Comparison of ENCODE assay signal across 14 cellular contexts in the genomic region with DNA sequence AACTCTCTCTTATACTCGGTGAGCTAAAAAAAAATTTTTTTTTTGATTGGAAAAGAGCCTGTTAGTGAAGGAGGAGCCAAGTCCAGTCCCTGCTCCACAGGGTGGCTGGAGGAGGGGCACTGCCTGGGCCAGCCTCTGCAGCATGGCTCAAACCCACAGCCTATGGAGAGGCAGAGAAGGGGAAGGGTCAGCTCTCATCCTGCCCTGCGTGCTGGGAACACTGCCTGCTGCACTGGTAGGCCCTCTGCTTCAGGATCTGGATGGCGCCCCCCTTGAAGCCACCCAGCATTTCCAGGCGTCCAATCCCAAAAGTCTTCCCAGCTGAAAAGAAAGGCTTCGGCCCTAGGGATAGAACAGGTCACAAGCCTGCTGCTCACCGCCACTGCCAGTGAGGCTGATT. TPM values are rescaled to one million over a fixed set of nuclear protein-coding genes. Genes with fewer than 3 reads are reported as not detected.
DNase-seq lines count a peak whose midpoint lies in the region; ATAC-seq, FAIRE-seq and TF ChIP-seq lines count a peak whose summit lies in the region.
"Had no signal": no experiment of that assay in that cellular context is flagged by ENCODE, and none has a peak within 500 bp of the region (broad histone marks: within the 10 kb centered on the region; RNA-seq: fewer than 3 reads in every experiment).

No MANE protein-coding gene starts in this region.

- DNase-seq in IMR-90 (no peak), ecto neural progenitor cell (ENCODE audit: low spot score) (peak; percentile 69), iPS-NIHi11 (ENCODE audit: low spot score) (peak; percentile 80), retina (peak; percentile 67), SIG-M5 (lab: John Stamatoyannopoulos, UW) (no peak), GM12891 (ENCODE audit: insufficient read length, low spot score) (no peak)
- DNase-seq: C1 segment of cervical spinal cord, NCI-H1417 treated with DMSO at 0.1 percent for 48 hours, NCI-H2029 treated with DMSO at 0.1 percent for 48 hours, NCI-H774, PC-3 had no signal

- no peak overlapping the region for H3K9ac ChIP-seq in IMR-90 (ENCODE audit: low read depth, low read length)

- dilution Hi-C loops in IMR-90 (cut with HindIII; ENCODE audit: low sequenced_read_pairs, unreplicated experiment), result no loop called here

- TF ChIP-seq POLR2A in IMR-90 (IDR thresholded peaks at IDR 0.05; ENCODE audit: low read depth, low read length), result no peak
- no peak for TF ChIP-seq POLR2A in GM12891 (IDR thresholded peaks at IDR 0.05; ENCODE audit: low read depth, low read length)

- no peak for TF ChIP-seq CTCF in IMR-90 (conservative IDR thresholded peaks at IDR 0.05; ENCODE audit: low read depth, low read length)

- H2BK15ac ChIP-seq in IMR-90 (ENCODE audit: low read depth, low read length), result no peak overlapping the region

- no peak overlapping the region for H3K27ac ChIP-seq in IMR-90 (ENCODE audit: insufficient read depth, low read length)
- H3K27ac ChIP-seq: SJSA1 had no signal

- no peak for TF ChIP-seq RAD21 in IMR-90 (IDR thresholded peaks at IDR 0.05; ENCODE audit: low read length)

- no peak for ATAC-seq in IMR-90 (ENCODE audit: low read depth)
- no peak for ATAC-seq in GM18861 (IDR thresholded peaks at IDR 0.05; ENCODE audit: unreplicated experiment)
- ATAC-seq: HCT116, PC-3 had no signal

- in situ Hi-C loops in IMR-90 (cut with MboI; ENCODE audit: low sequenced_read_pairs), result no loop called here

- no peaks in the 10 kb centered on the region for H3K9me3 ChIP-seq in IMR-90 (ENCODE audit: control insufficient read depth, insufficient read depth, low read length)
- H3K9me3 ChIP-seq: SJSA1 had no signal

- no peak overlapping the region for H3K4me3 ChIP-seq in IMR-90 (ENCODE audit: insufficient read depth, low read depth, low read length)
- H3K4me3 ChIP-seq: SJSA1 had no signal

- H3K36me3 ChIP-seq in IMR-90 (ENCODE audit: control insufficient read depth, insufficient read depth, low read length), result no peaks in the 10 kb centered on the region
- H3K36me3 ChIP-seq: SJSA1 had no signal

- H2AK5ac ChIP-seq in IMR-90 (ENCODE audit: low read depth, low read length), result no peak overlapping the region

- H2AFZ ChIP-seq in IMR-90 (replicated peaks; ENCODE audit: low read length, poor library complexity), result peak overlapping the region; percentile 23

- no peaks in the 10 kb centered on the region for H3K4me1 ChIP-seq in IMR-90 (ENCODE audit: control insufficient read depth, insufficient read depth, low read length)
- H3K4me1 ChIP-seq: SJSA1 had no signal

- no peaks in the 10 kb centered on the region; the same call in 1 of the 2 replicates for H3K9me1 ChIP-seq in IMR-90 (ENCODE audit: insufficient read depth, low read length)

- peaks cover 43% of the 10 kb centered on the region for H3K27me3 ChIP-seq in IMR-90 (ENCODE audit: control insufficient read depth, insufficient read depth, low read length)
- H3K27me3 ChIP-seq: SJSA1 had no signal

- 70% methylated on average over 2 of the region's 6 CpGs; no CpG with 5 or more reads in 1 of the 2 experiments for WGBS in IMR-90 (ENCODE audit: extremely low coverage in 2 of 2, insufficient read length in 1 of 2), 2 experiments

- no peak overlapping the region for H3K56ac ChIP-seq in IMR-90 (ENCODE audit: extremely low read depth, insufficient read depth, low read length)

- H4K91ac ChIP-seq in IMR-90 (ENCODE audit: insufficient read depth, low read depth, low read length), result no peak overlapping the region

- no peak overlapping the region for H3K23ac ChIP-seq in IMR-90 (ENCODE audit: low read depth, low read length)

- H3K4me2 ChIP-seq in IMR-90 (ENCODE audit: low read depth, low read length), result no peak overlapping the region

- no peak overlapping the region for H3K18ac ChIP-seq in IMR-90 (ENCODE audit: low read depth, low read length)

- CTCF ChIA-PET in IMR-90 (lab: Yijun Ruan, JAX), result no interaction called here

- no peak overlapping the region for H3K14ac ChIP-seq in IMR-90 (replicated peaks; ENCODE audit: low read depth, low read length)

- BruUV-seq in IMR-90 (replicated peaks; lab: Mats Ljungman, UMichigan), result no TSS peak

- no peak overlapping the region for H2BK20ac ChIP-seq in IMR-90 (ENCODE audit: low read depth, low read length)

- H4K20me1 ChIP-seq in IMR-90 (ENCODE audit: insufficient read depth, low read length), result no peaks in the 10 kb centered on the region

- no peak for FAIRE-seq in GM12891 (lab: Jason Lieb, UNC)

- POLR2A ChIA-PET in IMR-90 (lab: Charles Lee; ENCODE audit: unreplicated experiment), result interaction anchor here (0.7 kb wide), 1 partner anchor 23 kb away, joined by 4 read pairs; no protein-coding TSS in a partner anchor

- intact Hi-C loops in IMR-90 (cut with micrococcal nuclease), result no loop called here

- no peak overlapping the region for H2BK120ac ChIP-seq in IMR-90 (ENCODE audit: low read depth, low read length)

- H4K8ac ChIP-seq in IMR-90 (ENCODE audit: low read depth in 2 of 2, low read length in 2 of 2), result no peak overlapping the region

- H3K79me1 ChIP-seq in IMR-90 (ENCODE audit: low read depth in 1 of 2, low read length in 2 of 2), result no peaks in the 10 kb centered on the region

- no peak overlapping the region for H2BK5ac ChIP-seq in IMR-90 (ENCODE audit: low read depth, low read length, poor library complexity, severe bottlenecking)

- no peak overlapping the region for H3K4ac ChIP-seq in IMR-90 (ENCODE audit: low read depth, low read length)

- no peak overlapping the region for H4K5ac ChIP-seq in IMR-90 (ENCODE audit: low read depth, low read length)

- no peak overlapping the region for H2AK9ac ChIP-seq in IMR-90 (replicated peaks; ENCODE audit: low read depth, low read length, poor library complexity)

TF ChIP-seq in IMR-90, 13 proteins besides CTCF, POLR2A, EP300 and RAD21 (continues in another document):
- TF ChIP-seq, protein P1, sequence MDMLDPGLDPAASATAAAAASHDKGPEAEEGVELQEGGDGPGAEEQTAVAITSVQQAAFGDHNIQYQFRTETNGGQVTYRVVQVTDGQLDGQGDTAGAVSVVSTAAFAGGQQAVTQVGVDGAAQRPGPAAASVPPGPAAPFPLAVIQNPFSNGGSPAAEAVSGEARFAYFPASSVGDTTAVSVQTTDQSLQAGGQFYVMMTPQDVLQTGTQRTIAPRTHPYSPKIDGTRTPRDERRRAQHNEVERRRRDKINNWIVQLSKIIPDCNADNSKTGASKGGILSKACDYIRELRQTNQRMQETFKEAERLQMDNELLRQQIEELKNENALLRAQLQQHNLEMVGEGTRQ (IDR thresholded peaks at IDR 0.05; ENCODE audit: low read depth, low read length), result no peak
- TF ChIP-seq SMC3 (IDR thresholded peaks at IDR 0.05; ENCODE audit: low read depth, low read length) (no peak), NFE2L2 (IDR thresholded peaks at IDR 0.05; ENCODE audit: low read depth, low read length) (no peak), MAZ (IDR thresholded peaks at IDR 0.05; ENCODE audit: borderline replicate concordance, low read depth, low read length) (no peak), RFX5 (IDR thresholded peaks at IDR 0.05; ENCODE audit: low read depth, low read length) (no peak), BHLHE40 (IDR thresholded peaks at IDR 0.05; ENCODE audit: low read depth, low read length) (no peak), RCOR1 (IDR thresholded peaks at IDR 0.05; ENCODE audit: insufficient replicate concordance, low read length) (no peak)
- TF ChIP-seq, protein P2, sequence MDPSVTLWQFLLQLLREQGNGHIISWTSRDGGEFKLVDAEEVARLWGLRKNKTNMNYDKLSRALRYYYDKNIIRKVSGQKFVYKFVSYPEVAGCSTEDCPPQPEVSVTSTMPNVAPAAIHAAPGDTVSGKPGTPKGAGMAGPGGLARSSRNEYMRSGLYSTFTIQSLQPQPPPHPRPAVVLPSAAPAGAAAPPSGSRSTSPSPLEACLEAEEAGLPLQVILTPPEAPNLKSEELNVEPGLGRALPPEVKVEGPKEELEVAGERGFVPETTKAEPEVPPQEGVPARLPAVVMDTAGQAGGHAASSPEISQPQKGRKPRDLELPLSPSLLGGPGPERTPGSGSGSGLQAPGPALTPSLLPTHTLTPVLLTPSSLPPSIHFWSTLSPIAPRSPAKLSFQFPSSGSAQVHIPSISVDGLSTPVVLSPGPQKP (IDR thresholded peaks at IDR 0.05; ENCODE audit: borderline replicate concordance, low read depth, low read length), result no peak

TF ChIP-seq in GM12891, 5 proteins besides CTCF, POLR2A, EP300 and RAD21:
- TF ChIP-seq PAX5 (IDR thresholded peaks at IDR 0.05; ENCODE audit: insufficient read depth, low read length, severe bottlenecking) (no peak), POU2F2 (IDR thresholded peaks at IDR 0.05; ENCODE audit: low read depth, low read length) (no peak), TAF1 (IDR thresholded peaks at IDR 0.05; ENCODE audit: low read depth, low read length) (no peak), SPI1 (IDR thresholded peaks at IDR 0.05; ENCODE audit: low read depth, low read length) (no peak), POLR2AphosphoS5 (IDR thresholded peaks at IDR 0.05; ENCODE audit: low read depth, low read length) (no peak)

RNA-seq across cellular contexts. Expression of a gene that starts 48.8 kb away (rescaled TPM):
- total RNA-seq in IMR-90 (2012; rRNA removed), result not detected in 2 replicates
- polyA plus RNA-seq in IMR-90 (2012; rRNA removed), result 0.11 and 0.15 TPM in 2 replicates
- polyA plus RNA-seq in IMR-90 (2012; cell fraction: cytosol; rRNA removed), result 0.06 and 0.10 TPM in 2 replicates
- 0.26 and 0.29 TPM in 2 replicates for polyA plus RNA-seq in IMR-90 (2012; cell fraction: nucleus; rRNA removed; ENCODE audit: low replicate concordance)
- polyA plus RNA-seq in GM12891 (2012; ENCODE audit: low read depth, missing spikeins), result 0.03 TPM
- total RNA-seq: SJSA1 had no signal

Comparison
In these comparisons a context has a peak if more than half of its experiments do, and no peak if none do; other contexts are left out.
1. DNase-seq: peak in ecto neural progenitor cell (single experiment), iPS-NIHi11 (single experiment) and retina (single experiment); none in IMR-90 (single experiment), SIG-M5 (single experiment) and GM12891 (single experiment).